In the genomic region with DNA sequence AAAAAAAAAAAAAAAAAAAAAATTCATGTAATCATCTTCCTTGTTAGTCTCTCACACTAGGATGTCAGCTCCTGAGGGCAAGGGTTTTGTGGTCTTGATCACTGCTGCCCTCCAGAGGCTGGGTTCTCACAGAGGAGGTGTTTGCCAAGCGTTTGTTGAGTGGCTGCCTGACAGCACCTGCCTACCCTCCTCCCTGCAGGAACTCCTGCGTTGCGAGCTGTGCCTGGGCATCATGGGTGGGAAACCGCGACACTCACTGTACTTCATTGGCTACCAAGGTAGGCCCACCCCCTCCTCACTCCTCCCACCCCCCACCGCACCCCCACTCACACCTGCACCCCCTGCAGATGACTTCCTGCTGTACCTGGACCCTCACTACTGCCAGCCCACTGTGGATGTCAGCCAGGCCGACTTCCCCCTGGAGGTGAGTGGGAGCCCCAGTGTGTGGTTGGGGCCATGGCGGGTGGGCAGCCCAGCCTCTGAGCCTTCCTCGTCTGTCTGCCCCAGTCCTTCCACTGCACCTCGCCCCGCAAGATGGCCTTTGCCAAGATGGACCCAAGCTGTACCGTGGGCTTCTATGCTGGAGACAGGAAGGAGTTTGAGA, we compare ENCODE assay signal across 9 cellular contexts. TPM values are rescaled to one million over a fixed set of nuclear protein-coding genes. Genes with fewer than 3 reads are reported as not detected.
DNase-seq lines count a peak whose midpoint lies in the region; ATAC-seq, FAIRE-seq and TF ChIP-seq lines count a peak whose summit lies in the region.
"Had no signal": no experiment of that assay in that cellular context is flagged by ENCODE, and none has a peak within 500 bp of the region (broad histone marks: within the 10 kb centered on the region; RNA-seq: fewer than 3 reads in every experiment).

No MANE protein-coding gene starts in this region.

- no peaks in the 10 kb centered on the region for H3K27me3 ChIP-seq in liver (ENCODE audit: control insufficient read depth in 4 of 4, insufficient read depth in 4 of 4, low read length in 3 of 4)

- no peak for FAIRE-seq in GM12891 (lab: Jason Lieb, UNC)

- H3K4me1 ChIP-seq in liver (ENCODE audit: control insufficient read depth in 4 of 4, insufficient read depth in 4 of 4, low read length in 3 of 4): no peaks in the 10 kb centered on the region

- peak overlapping the region; percentile 25 for H3K4me3 Mint-ChIP-seq in activated CD8-positive, alpha-beta T cell treated with anti-CD3 and anti-CD28 coated beads, Interleukin-2, amount 10 ng/mL, durations not matched to agents 7 days and 5 days

- no peaks in the 10 kb centered on the region for H3K27me3 Mint-ChIP-seq in activated CD8-positive, alpha-beta T cell treated with anti-CD3 and anti-CD28 coated beads, Interleukin-2, amount 10 ng/mL, durations not matched to agents 7 days and 5 days (ENCODE audit: low read depth)

- H3K9me3 Mint-ChIP-seq in activated CD8-positive, alpha-beta T cell treated with anti-CD3 and anti-CD28 coated beads, Interleukin-2, amount 10 ng/mL, durations not matched to agents 7 days and 5 days (ENCODE audit: insufficient read depth): no peaks in the 10 kb centered on the region

- CTCF ChIA-PET in activated CD8-positive, alpha-beta T cell treated with anti-CD3 and anti-CD28 coated beads, Interleukin-2, amount 10 ng/mL, durations not matched to agents 7 days and 5 days (lab: Charles Lee): interaction anchor here (0.9 to 7.1 kb wide), 11 partner anchors 11 to 150 kb away, joined by 3 to 76 read pairs (median 7); a partner anchor contains a TSS

- H3K4me1 Mint-ChIP-seq in activated CD8-positive, alpha-beta T cell treated with anti-CD3 and anti-CD28 coated beads, Interleukin-2, amount 10 ng/mL, durations not matched to agents 7 days and 5 days (ENCODE audit: low read depth): peaks cover 62% of the 10 kb centered on the region

- H3K9ac ChIP-seq in liver (ENCODE audit: low read depth in 1 of 2, low read length in 2 of 2): no peak overlapping the region

- WGBS in liver: 92% methylated on average over 12 of the region's 12 CpGs

- DNase-seq in EH (ENCODE audit: low read depth): peak; percentile 53
- DNase-seq in activated CD8-positive, alpha-beta T cell treated with anti-CD3 and anti-CD28 coated beads, Interleukin-2, amount 10 ng/mL, durations not matched to agents 7 days and 5 days: peak; percentile 62
- DNase-seq in activated CD4-positive, CD25-positive, alpha-beta regulatory T cell treated with anti-CD3 and anti-CD28 coated beads, Interleukin-2, amount 50 U/mL, for 72 hours: no peak
- DNase-seq in cerebellum (ENCODE audit: low spot score): no peak
- DNase-seq in GM12891 (ENCODE audit: insufficient read length, low spot score): no peak

- H3K36me3 ChIP-seq in liver (ENCODE audit: control insufficient read depth in 4 of 4, insufficient read depth in 3 of 4, low read depth in 1 of 4, low read length in 3 of 4): peaks cover 30 to 68% (median 49%) of the 10 kb centered on the region in 4 donors

- POLR2A ChIA-PET in activated CD8-positive, alpha-beta T cell treated with anti-CD3 and anti-CD28 coated beads, Interleukin-2, amount 10 ng/mL, durations not matched to agents 7 days and 5 days (lab: Charles Lee): interaction anchor here (1.0 to 8.3 kb wide), 5 partner anchors 15 to 281 kb away, joined by 3 to 141 read pairs (median 4); a partner anchor contains a TSS

- peaks cover 72% of the 10 kb centered on the region for H3K36me3 Mint-ChIP-seq in activated CD8-positive, alpha-beta T cell treated with anti-CD3 and anti-CD28 coated beads, Interleukin-2, amount 10 ng/mL, durations not matched to agents 7 days and 5 days (ENCODE audit: low read depth)

- no peak overlapping the region for H3K4me3 ChIP-seq in liver (ENCODE audit: low read depth in 1 of 3, low read length in 3 of 3)

- no peak for ATAC-seq in activated CD8-positive, alpha-beta T cell treated with anti-CD3 and anti-CD28 coated beads, Interleukin-2, amount 10 ng/mL, durations not matched to agents 7 days and 5 days
- ATAC-seq in HG03342 (IDR thresholded peaks at IDR 0.05; ENCODE audit: unreplicated experiment): no peak

- TF ChIP-seq RAD21 in liver (IDR thresholded peaks at IDR 0.05): peak in 1 of 2 donors; percentile 59

- peak; percentile 22; the same call in 1 of the 2 replicates for TF ChIP-seq CTCF in LNCAP (IDR thresholded peaks at IDR 0.05)
- TF ChIP-seq CTCF in liver (IDR thresholded peaks at IDR 0.05; ENCODE audit: low read depth, low read length, missing input control): peak; percentile 23

- H3K9me3 ChIP-seq in liver (ENCODE audit: control insufficient read depth in 4 of 4, low read length in 3 of 4): no peaks in the 10 kb centered on the region

- no peak overlapping the region for H3K27ac ChIP-seq in liver (ENCODE audit: low read depth in 1 of 2, low read length in 2 of 2)

- peak overlapping the region; percentile 93 for H3K27ac Mint-ChIP-seq in activated CD8-positive, alpha-beta T cell treated with anti-CD3 and anti-CD28 coated beads, Interleukin-2, amount 10 ng/mL, durations not matched to agents 7 days and 5 days

- TF ChIP-seq POLR2A in GM12891 (IDR thresholded peaks at IDR 0.05; ENCODE audit: low read depth, low read length): no peak

TF ChIP-seq in liver, 16 proteins besides CTCF, POLR2A, EP300 and RAD21:
- TF ChIP-seq, protein P1, sequence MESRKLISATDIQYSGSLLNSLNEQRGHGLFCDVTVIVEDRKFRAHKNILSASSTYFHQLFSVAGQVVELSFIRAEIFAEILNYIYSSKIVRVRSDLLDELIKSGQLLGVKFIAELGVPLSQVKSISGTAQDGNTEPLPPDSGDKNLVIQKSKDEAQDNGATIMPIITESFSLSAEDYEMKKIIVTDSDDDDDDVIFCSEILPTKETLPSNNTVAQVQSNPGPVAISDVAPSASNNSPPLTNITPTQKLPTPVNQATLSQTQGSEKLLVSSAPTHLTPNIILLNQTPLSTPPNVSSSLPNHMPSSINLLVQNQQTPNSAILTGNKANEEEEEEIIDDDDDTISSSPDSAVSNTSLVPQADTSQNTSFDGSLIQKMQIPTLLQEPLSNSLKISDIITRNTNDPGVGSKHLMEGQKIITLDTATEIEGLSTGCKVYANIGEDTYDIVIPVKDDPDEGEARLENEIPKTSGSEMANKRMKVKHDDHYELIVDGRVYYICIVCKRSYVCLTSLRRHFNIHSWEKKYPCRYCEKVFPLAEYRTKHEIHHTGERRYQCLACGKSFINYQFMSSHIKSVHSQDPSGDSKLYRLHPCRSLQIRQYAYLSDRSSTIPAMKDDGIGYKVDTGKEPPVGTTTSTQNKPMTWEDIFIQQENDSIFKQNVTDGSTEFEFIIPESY (IDR thresholded peaks at IDR 0.05): no peak
- no peak for TF ChIP-seq GABPA (IDR thresholded peaks at IDR 0.05 in 1 of 2, conservative IDR thresholded peaks at IDR 0.05 in 1 of 2)

TF ChIP-seq in GM12891, 5 proteins besides CTCF, POLR2A, EP300 and RAD21:
- no peak for TF ChIP-seq POU2F2 (IDR thresholded peaks at IDR 0.05; ENCODE audit: low read depth, low read length)
- TF ChIP-seq TAF1 (IDR thresholded peaks at IDR 0.05; ENCODE audit: low read depth, low read length): no peak
- no peak for TF ChIP-seq SPI1 (IDR thresholded peaks at IDR 0.05; ENCODE audit: low read depth, low read length)
- TF ChIP-seq PAX5 (IDR thresholded peaks at IDR 0.05; ENCODE audit: insufficient read depth, low read length, severe bottlenecking): no peak
- TF ChIP-seq POLR2AphosphoS5 (IDR thresholded peaks at IDR 0.05; ENCODE audit: low read depth, low read length): no peak

RNA-seq across cellular contexts. Expression of a gene that starts 8.1 kb away (rescaled TPM):
- 10 to 100 TPM; 46.1 to 46.9 TPM for total RNA-seq in activated CD8-positive, alpha-beta T cell treated with anti-CD3 and anti-CD28 coated beads, Interleukin-2, amount 10 ng/mL, durations not matched to agents 7 days and 5 days
- total RNA-seq in liver: 10 to 100 TPM; 10.1 to 44.4 TPM
- polyA plus RNA-seq in liver: 10 to 100 TPM in 1 of 2 donors, 1 to 10 TPM in 1; 4.7 to 12.1 TPM
- 10.3 TPM for total RNA-seq in cerebellum
- polyA plus RNA-seq in GM12891 (2012; ENCODE audit: low read depth, missing spikeins): 18.2 TPM

RNA-seq across cellular contexts. Expression of a gene that starts 14.0 kb away (rescaled TPM):
- total RNA-seq in activated CD8-positive, alpha-beta T cell treated with anti-CD3 and anti-CD28 coated beads, Interleukin-2, amount 10 ng/mL, durations not matched to agents 7 days and 5 days: 10 to 100 TPM; 64.0 to 72.8 TPM
- total RNA-seq in liver (10 to 100 TPM in 1 of 2 donors, 1 to 10 TPM in 1; 7.0 to 14.1 TPM), cerebellum (5.9 TPM)
- 1 to 10 TPM; 4.6 to 7.1 TPM for polyA plus RNA-seq in liver
- 15.2 TPM for polyA plus RNA-seq in GM12891 (2012; ENCODE audit: low read depth, missing spikeins)

RNA-seq across cellular contexts. Expression of a gene that starts 17.0 kb away (rescaled TPM):
- total RNA-seq in activated CD8-positive, alpha-beta T cell treated with anti-CD3 and anti-CD28 coated beads, Interleukin-2, amount 10 ng/mL, durations not matched to agents 7 days and 5 days: 10 to 100 TPM; 86.0 to 88.7 TPM
- 10 to 100 TPM in 1 of 2 donors, 1 to 10 TPM in 1; 2.7 to 86.4 TPM for total RNA-seq in liver
- 1 to 10 TPM; 1.6 to 4.4 TPM for polyA plus RNA-seq in liver
- 38.2 TPM for total RNA-seq in cerebellum
- 7.3 TPM for polyA plus RNA-seq in GM12891 (2012; ENCODE audit: low read depth, missing spikeins)

RNA-seq across cellular contexts. Expression of a gene that starts 34.6 kb away (rescaled TPM):
- total RNA-seq in activated CD8-positive, alpha-beta T cell treated with anti-CD3 and anti-CD28 coated beads, Interleukin-2, amount 10 ng/mL, durations not matched to agents 7 days and 5 days: under 1 TPM; 0.89 to 0.95 TPM
- total RNA-seq in liver (under 1 TPM; 0.17 to 0.56 TPM), cerebellum (0.18 TPM)
- polyA plus RNA-seq in liver: under 1 TPM; 0.32 to 0.36 TPM
- polyA plus RNA-seq in GM12891 (2012; ENCODE audit: low read depth, missing spikeins): 0.06 TPM
- total RNA-seq: fibroblast of lung had no signal

RNA-seq across cellular contexts. Expression of a gene that starts 35.3 kb away (rescaled TPM):
- total RNA-seq in activated CD8-positive, alpha-beta T cell treated with anti-CD3 and anti-CD28 coated beads, Interleukin-2, amount 10 ng/mL, durations not matched to agents 7 days and 5 days: not detected
- total RNA-seq in liver (1 to 10 TPM in 1 of 2 donors, under 1 TPM in 1; 0.42 to 1.3 TPM), cerebellum (3.0 TPM)
- polyA plus RNA-seq in liver: under 1 TPM; 0.57 to 0.83 TPM
- 0.05 TPM for polyA plus RNA-seq in GM12891 (2012; ENCODE audit: low read depth, missing spikeins)

Comparison
In these comparisons a context has a peak if more than half of its experiments do, and no peak if none do; other contexts are left out.
1. DNase-seq: peak in EH (single experiment) and activated CD8-positive, alpha-beta T cell treated with anti-CD3 and anti-CD28 coated beads, Interleukin-2, amount 10 ng/mL, durations not matched to agents 7 days and 5 days (single experiment); none in activated CD4-positive, CD25-positive, alpha-beta regulatory T cell treated with anti-CD3 and anti-CD28 coated beads, Interleukin-2, amount 50 U/mL, for 72 hours (single experiment), cerebellum (single experiment) and GM12891 (single experiment).